ENCODE assay signal across 8 cellular contexts in genomic region chr6:159978291-159979135, GRCh38. TPM values are rescaled to one million over a fixed set of nuclear protein-coding genes. Genes with fewer than 3 reads are reported as not detected.
A peak's percentile ranks its signal among the peaks of the same experiment; 100 is the strongest.
DNase-seq lines count a peak whose midpoint lies in the region; ATAC-seq and TF ChIP-seq lines count a peak whose summit lies in the region.

No MANE protein-coding gene starts in this region.

- TF ChIP-seq CTCF in Calu3 (IDR thresholded peaks at IDR 0.05; ENCODE audit: unreplicated experiment) (no peak), lower lobe of right lung (IDR thresholded peaks at IDR 0.05) (no peak)

- intact Hi-C loops in Calu3 (cut with micrococcal nuclease; ENCODE audit: unreplicated experiment): no loop called here
- intact Hi-C loops in lower lobe of right lung (cut with DNase I): no loop called here

- H3K9me3 ChIP-seq in lower lobe of right lung: no peaks in the 10 kb centered on the region

- CTCF ChIA-PET in Calu3 (lab: Charles Lee): interaction anchor here (0.7 to 1.1 kb wide), 4 partner anchors 8 to 534 kb away, joined by 3 to 4 read pairs (median 3); no protein-coding TSS in a partner anchor

- peaks cover 23% of the 10 kb centered on the region for H3K36me3 Mint-ChIP-seq in Calu3 (ENCODE audit: insufficient read depth, unreplicated experiment)

- DNase-seq in Calu3 (peak; percentile 45), lower lobe of right lung (no peak), NCI-H2196 (lab: John Stamatoyannopoulos, UW; ENCODE audit: unreplicated experiment) (no peak), NCI-H2196 treated with DMSO at 0.1 percent for 48 hours (lab: John Stamatoyannopoulos, UW; ENCODE audit: unreplicated experiment) (no peak), NCI-H226 (no peak)
- DNase-seq in activated CD8-positive, alpha-beta memory T cell treated with anti-CD3 and anti-CD28 coated beads, Interleukin-2, amount 50 U/mL, for 4 hours: peak; percentile 37

- H3K27me3 Mint-ChIP-seq in Calu3 (ENCODE audit: unreplicated experiment): no peaks in the 10 kb centered on the region

- peak overlapping the region; percentile 37 for H3K4me3 Mint-ChIP-seq in Calu3 (ENCODE audit: low read depth, unreplicated experiment)

- peak overlapping the region; percentile 61 for H3K27ac ChIP-seq in lower lobe of right lung

- H3K9me3 Mint-ChIP-seq in Calu3 (ENCODE audit: low read depth, unreplicated experiment): no peaks in the 10 kb centered on the region

- BruUV-seq in Calu3 (replicated peaks; lab: Mats Ljungman, UMichigan): no TSS peak

- peak; percentile 36 for TF ChIP-seq POLR2A in GM19099 (IDR thresholded peaks at IDR 0.05; ENCODE audit: extremely low read depth, insufficient read length, low read depth)

- ATAC-seq in HG03432 (IDR thresholded peaks at IDR 0.05; ENCODE audit: unreplicated experiment) (peak; percentile 40), lower lobe of right lung (peak in 1 of 2 donors; percentile 65)

- H3K27ac Mint-ChIP-seq in Calu3 (ENCODE audit: unreplicated experiment): peak overlapping the region; percentile 74

- H3K4me1 Mint-ChIP-seq in Calu3 (ENCODE audit: low read depth, unreplicated experiment): peaks cover 84% of the 10 kb centered on the region

- peaks cover 84% of the 10 kb centered on the region for H3K4me1 ChIP-seq in lower lobe of right lung

- no peaks in the 10 kb centered on the region for H3K27me3 ChIP-seq in lower lobe of right lung (ENCODE audit: low read depth)

- H3K36me3 ChIP-seq in lower lobe of right lung: no peaks in the 10 kb centered on the region

- H3K4me3 ChIP-seq in lower lobe of right lung: no peak overlapping the region

RNA-seq across cellular contexts. Expression of gene IGF2R, which starts 9.6 kb away (rescaled TPM):
- total RNA-seq in Calu3 (2022) (109 and 127 TPM in 2 replicates), lower lobe of right lung (156 TPM)

Comparison
In these comparisons a context has a peak if more than half of its experiments do, and no peak if none do; other contexts are left out.
1. DNase-seq: peak in Calu3 (single experiment) and activated CD8-positive, alpha-beta memory T cell treated with anti-CD3 and anti-CD28 coated beads, Interleukin-2, amount 50 U/mL, for 4 hours (single experiment); none in lower lobe of right lung (single experiment), NCI-H2196 (single experiment), NCI-H2196 treated with DMSO at 0.1 percent for 48 hours (single experiment) and NCI-H226 (single experiment).